Comparison of ENCODE assay signal across 1 cellular context in genomic region chr20:31587545-31588389, GRCh38.
A peak's percentile ranks its signal among the peaks of the same experiment; 100 is the strongest.
TF ChIP-seq lines count a peak whose summit lies in the region.

No MANE protein-coding gene starts in this region.

TF ChIP-seq in HepG2, 621 proteins besides CTCF, POLR2A, EP300 and RAD21 (continued from another document and continues in another):
- TF ChIP-seq CEBPZ (IDR thresholded peaks at IDR 0.05; ENCODE audit: low read length) (no peak), AFF4 (CRISPR knock-in tag; IDR thresholded peaks at IDR 0.05) (no peak), TMF1 (CRISPR knock-in tag; IDR thresholded peaks at IDR 0.05; ENCODE audit: low read depth) (no peak), MED1 (CRISPR knock-in tag; IDR thresholded peaks at IDR 0.05) (no peak; the same call in none of the 2 replicates), ZBTB44 (CRISPR knock-in tag; IDR thresholded peaks at IDR 0.05) (no peak), DDIT3 (CRISPR knock-in tag; IDR thresholded peaks at IDR 0.05) (no peak), THAP11 (CRISPR knock-in tag; IDR thresholded peaks at IDR 0.05) (no peak; the same call in 1 of the 2 replicates), ISL2 (CRISPR knock-in tag; IDR thresholded peaks at IDR 0.05) (0 out of 2 replicates have a peak, but pooled peaks have one; percentile 20), ZNF543 (CRISPR knock-in tag; IDR thresholded peaks at IDR 0.05) (no peak), NFE2L1 (CRISPR knock-in tag; IDR thresholded peaks at IDR 0.05; ENCODE audit: borderline replicate concordance) (no peak), SIN3B (IDR thresholded peaks at IDR 0.05; ENCODE audit: low read length) (no peak), ZNF383 (CRISPR knock-in tag; IDR thresholded peaks at IDR 0.05; ENCODE audit: borderline replicate concordance) (no peak), GATAD2A (CRISPR knock-in tag; IDR thresholded peaks at IDR 0.05) (no peak; the same call in 1 of the 2 replicates), RERE (CRISPR knock-in tag; IDR thresholded peaks at IDR 0.05; ENCODE audit: low read depth) (no peak), MLX (CRISPR knock-in tag; IDR thresholded peaks at IDR 0.05) (0 out of 2 replicates have a peak, but pooled peaks have one; percentile 16), ZNF280B (CRISPR knock-in tag; IDR thresholded peaks at IDR 0.05; ENCODE audit: borderline replicate concordance) (no peak), ZSCAN30 (CRISPR knock-in tag; IDR thresholded peaks at IDR 0.05) (no peak), ZSCAN5A (CRISPR knock-in tag; IDR thresholded peaks at IDR 0.05; ENCODE audit: borderline replicate concordance) (no peak), ZBTB39 (CRISPR knock-in tag; IDR thresholded peaks at IDR 0.05) (0 out of 2 replicates have a peak, but pooled peaks have one; percentile 81), GTF2F1 (IDR thresholded peaks at IDR 0.05; ENCODE audit: low read length) (no peak), ZFX (CRISPR knock-in tag; IDR thresholded peaks at IDR 0.05; ENCODE audit: low read depth) (peak; percentile 84), CENPT (CRISPR knock-in tag; IDR thresholded peaks at IDR 0.05; ENCODE audit: low read depth) (no peak), SNAI1 (CRISPR knock-in tag; IDR thresholded peaks at IDR 0.05; ENCODE audit: borderline replicate concordance) (0 out of 2 replicates have a peak, but pooled peaks have one; percentile 0), ZBTB3 (CRISPR knock-in tag; IDR thresholded peaks at IDR 0.05; ENCODE audit: borderline replicate concordance, low read depth) (no peak), MTF1 (CRISPR knock-in tag; IDR thresholded peaks at IDR 0.05) (no peak), ZNF136 (CRISPR knock-in tag; IDR thresholded peaks at IDR 0.05; ENCODE audit: low read depth) (no peak), ZNF263 (CRISPR knock-in tag; IDR thresholded peaks at IDR 0.05) (0 out of 2 replicates have a peak, but pooled peaks have one; percentile 24), HDAC1 (CRISPR knock-in tag; IDR thresholded peaks at IDR 0.05) (no peak), ZC3H13 (CRISPR knock-in tag; IDR thresholded peaks at IDR 0.05) (no peak), ZNF570 (CRISPR knock-in tag; IDR thresholded peaks at IDR 0.05; ENCODE audit: borderline replicate concordance) (no peak), BCL6 (CRISPR knock-in tag; IDR thresholded peaks at IDR 0.05) (peak; percentile 15; the same call in 1 of the 2 replicates), ZBTB42 (CRISPR knock-in tag; IDR thresholded peaks at IDR 0.05) (peak; percentile 98; the same call in 1 of the 2 replicates), RBM39 (IDR thresholded peaks at IDR 0.05; ENCODE audit: low read depth, low read length, poor library complexity, severe bottlenecking) (peak; percentile 84), ZNF10 (CRISPR knock-in tag; IDR thresholded peaks at IDR 0.05; ENCODE audit: borderline replicate concordance, low read depth) (no peak)
